Comparison of ENCODE assay signal across 37 cellular contexts in the genomic region with DNA sequence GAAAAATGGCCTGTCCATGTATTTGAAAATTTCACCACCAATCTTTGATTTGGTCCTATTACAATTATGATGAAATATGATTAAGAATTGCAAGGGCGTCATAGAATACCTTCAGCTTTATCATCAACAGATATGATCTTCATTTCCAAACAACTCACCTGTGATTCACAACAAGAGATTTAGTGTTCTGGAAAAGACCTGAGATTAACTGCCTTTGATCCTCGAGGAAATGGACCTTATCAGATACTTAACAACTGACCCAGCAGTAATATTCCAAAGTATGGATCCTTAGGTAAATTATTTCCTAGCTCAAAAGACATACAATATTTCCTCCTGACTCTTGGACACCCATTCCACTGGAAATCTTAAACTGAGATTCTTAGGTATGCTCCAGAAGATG. TPM values are rescaled to one million over a fixed set of nuclear protein-coding genes. Genes with fewer than 3 reads are reported as not detected.
"Had no signal": no experiment of that assay in that cellular context is flagged by ENCODE, and none has a peak within 500 bp of the region (broad histone marks: within the 10 kb centered on the region; RNA-seq: fewer than 3 reads in every experiment).

No MANE protein-coding gene starts in this region.

- H3K36me3 ChIP-seq: brain microvascular endothelial cell, gastroesophageal sphincter, heart right ventricle had no signal

- H3K9me3 Mint-ChIP-seq: activated CD4-positive, alpha-beta memory T cell treated with anti-CD3 and anti-CD28 coated beads for 36 hours; activated CD4-positive, alpha-beta T cell treated with anti-CD3 and anti-CD28 coated beads, Interleukin-2, amount 10 ng/mL, durations not matched to agents 24 days and 14 days; activated T-cell treated with anti-CD3 and anti-CD28 coated beads, Interleukin-2, amount 50 U/mL, for 24 hours; activated T-cell treated with anti-CD3 and anti-CD28 coated beads, Interleukin-2, amount 50 U/mL, for 72 hours; central memory CD8-positive, alpha-beta T cell; effector memory CD8-positive, alpha-beta T cell had no signal

- H3K27me3 ChIP-seq: brain microvascular endothelial cell, esophagus muscularis mucosa, gastroesophageal sphincter, heart right ventricle had no signal

- ATAC-seq: activated CD4-positive, alpha-beta T cell treated with anti-CD3 and anti-CD28 coated beads for 36 hours; activated CD8-positive, alpha-beta memory T cell treated with anti-CD3 and anti-CD28 coated beads, Interleukin-2, amount 10 ng/mL, durations not matched to agents 7 days and 5 days; activated CD8-positive, alpha-beta T cell treated with anti-CD3 and anti-CD28 coated beads, Interleukin-2, amount 10 ng/mL, durations not matched to agents 7 days and 5 days; activated T-cell treated with anti-CD3 and anti-CD28 coated beads, Interleukin-2, amount 50 U/mL, for 72 hours; effector memory CD8-positive, alpha-beta T cell; foreskin keratinocyte; gastroesophageal sphincter; heart right ventricle had no signal

- H3K27me3 Mint-ChIP-seq: activated naive CD8-positive, alpha-beta T cell had no signal

- H3K9me3 ChIP-seq: esophagus muscularis mucosa, gastroesophageal sphincter, heart right ventricle had no signal

- DNase-seq: activated CD4-positive, alpha-beta memory T cell treated with anti-CD3 and anti-CD28 coated beads for 36 hours; activated CD4-positive, alpha-beta T cell treated with anti-CD3 and anti-CD28 coated beads for 36 hours; activated CD4-positive, alpha-beta T cell treated with anti-CD3 and anti-CD28 coated beads, Interleukin-2, amount 10 ng/mL, durations not matched to agents 24 days and 14 days; activated CD4-positive, CD25-positive, alpha-beta regulatory T cell; activated CD4-positive, CD25-positive, alpha-beta regulatory T cell treated with anti-CD3 and anti-CD28 coated beads, Interleukin-2, amount 50 U/mL, for 72 hours; activated CD8-positive, alpha-beta memory T cell treated with anti-CD3 and anti-CD28 coated beads, Interleukin-2, amount 50 U/mL, for 48 hours; activated CD8-positive, alpha-beta T cell treated with anti-CD3 and anti-CD28 coated beads, Interleukin-2, amount 10 ng/mL, durations not matched to agents 7 days and 5 days; activated gamma-delta T cell; activated naive CD4-positive, alpha-beta T cell; activated naive CD4-positive, alpha-beta T cell treated with anti-CD3 and anti-CD28 coated beads, Interleukin-2, amount 50 U/mL, for 16 hours; activated T-cell treated with anti-CD3 and anti-CD28 coated beads for 4 hours; activated T-cell treated with anti-CD3 and anti-CD28 coated beads, Interleukin-2, amount 50 U/mL, for 24 hours; activated T-cell treated with anti-CD3 and anti-CD28 coated beads, Interleukin-2, amount 50 U/mL, for 72 hours; amniotic stem cell; anterior cingulate cortex; brain microvascular endothelial cell; dermis blood vessel endothelial cell; effector CD4-positive, alpha-beta T cell; effector memory CD8-positive, alpha-beta T cell; foreskin keratinocyte; heart right ventricle; hippocampal formation; T-helper 2 cell had no signal

- H3K4me3 Mint-ChIP-seq: activated CD4-positive, alpha-beta memory T cell treated with anti-CD3 and anti-CD28 coated beads for 36 hours; activated CD4-positive, alpha-beta T cell treated with anti-CD3 and anti-CD28 coated beads for 36 hours; activated CD4-positive, alpha-beta T cell treated with anti-CD3 and anti-CD28 coated beads, Interleukin-2, amount 10 ng/mL, durations not matched to agents 24 days and 14 days; activated CD8-positive, alpha-beta memory T cell treated with anti-CD3 and anti-CD28 coated beads, Interleukin-2, amount 10 ng/mL, durations not matched to agents 7 days and 5 days; activated CD8-positive, alpha-beta T cell treated with anti-CD3 and anti-CD28 coated beads, Interleukin-2, amount 10 ng/mL, durations not matched to agents 7 days and 5 days; activated naive CD8-positive, alpha-beta T cell; activated T-cell treated with anti-CD3 and anti-CD28 coated beads, Interleukin-2, amount 50 U/mL, for 24 hours; activated T-cell treated with anti-CD3 and anti-CD28 coated beads, Interleukin-2, amount 50 U/mL, for 72 hours; central memory CD8-positive, alpha-beta T cell; effector memory CD8-positive, alpha-beta T cell had no signal

- H3K27ac Mint-ChIP-seq: activated CD4-positive, alpha-beta memory T cell treated with anti-CD3 and anti-CD28 coated beads for 36 hours; activated CD4-positive, alpha-beta T cell treated with anti-CD3 and anti-CD28 coated beads for 36 hours; activated CD4-positive, alpha-beta T cell treated with anti-CD3 and anti-CD28 coated beads, Interleukin-2, amount 10 ng/mL, durations not matched to agents 24 days and 14 days; activated CD8-positive, alpha-beta memory T cell treated with anti-CD3 and anti-CD28 coated beads, Interleukin-2, amount 10 ng/mL, durations not matched to agents 7 days and 5 days; activated CD8-positive, alpha-beta T cell treated with anti-CD3 and anti-CD28 coated beads, Interleukin-2, amount 10 ng/mL, durations not matched to agents 7 days and 5 days; activated naive CD8-positive, alpha-beta T cell; activated T-cell treated with anti-CD3 and anti-CD28 coated beads, Interleukin-2, amount 50 U/mL, for 24 hours; activated T-cell treated with anti-CD3 and anti-CD28 coated beads, Interleukin-2, amount 50 U/mL, for 72 hours; effector memory CD8-positive, alpha-beta T cell had no signal

- H3K36me3 Mint-ChIP-seq: activated CD4-positive, alpha-beta memory T cell treated with anti-CD3 and anti-CD28 coated beads for 36 hours; activated CD8-positive, alpha-beta memory T cell treated with anti-CD3 and anti-CD28 coated beads, Interleukin-2, amount 10 ng/mL, durations not matched to agents 7 days and 5 days; activated naive CD8-positive, alpha-beta T cell had no signal

- H3K4me1 ChIP-seq: foreskin keratinocyte had no signal

- H3K4me3 ChIP-seq: coronary artery, esophagus muscularis mucosa, gastroesophageal sphincter, heart right ventricle had no signal

- H3K27ac ChIP-seq: brain microvascular endothelial cell, coronary artery, esophagus muscularis mucosa, foreskin keratinocyte, gastroesophageal sphincter, heart right ventricle had no signal

RNA-seq across cellular contexts. Expression of gene GNAT2, which starts 33.0 kb away (rescaled TPM):
- total RNA-seq: activated CD8-positive, alpha-beta memory T cell treated with anti-CD3 and anti-CD28 coated beads, Interleukin-2, amount 10 ng/mL, durations not matched to agents 7 days and 5 days; activated CD8-positive, alpha-beta T cell treated with anti-CD3 and anti-CD28 coated beads, Interleukin-2, amount 10 ng/mL, durations not matched to agents 7 days and 5 days; astrocyte; cardiac septum; cerebellum; dermis blood vessel endothelial cell; endothelial cell of umbilical vein; epithelial cell of proximal tubule; foreskin keratinocyte; gastroesophageal sphincter; glomerular endothelial cell; heart right ventricle; T-helper 1 cell treated with Interleukin-12 subunit alpha and Interleukin-12 subunit beta and Interleukin-4 antibody, amounts not matched to agents 30 ng/mL and 1 ng/mL, for 36 hours had no signal
- polyA plus RNA-seq: endothelial cell of umbilical vein had no signal

RNA-seq across cellular contexts. Expression of gene GSTM1, which starts 35.2 kb away (rescaled TPM):
- total RNA-seq: activated CD8-positive, alpha-beta memory T cell treated with anti-CD3 and anti-CD28 coated beads for 36 hours; activated CD8-positive, alpha-beta memory T cell treated with anti-CD3 and anti-CD28 coated beads, Interleukin-2, amount 10 ng/mL, durations not matched to agents 7 days and 5 days; astrocyte; epithelial cell of proximal tubule; glomerular endothelial cell had no signal
- polyA plus RNA-seq: endothelial cell of umbilical vein had no signal
